Comparison of ENCODE assay signal across 23 cellular contexts in the genomic region with DNA sequence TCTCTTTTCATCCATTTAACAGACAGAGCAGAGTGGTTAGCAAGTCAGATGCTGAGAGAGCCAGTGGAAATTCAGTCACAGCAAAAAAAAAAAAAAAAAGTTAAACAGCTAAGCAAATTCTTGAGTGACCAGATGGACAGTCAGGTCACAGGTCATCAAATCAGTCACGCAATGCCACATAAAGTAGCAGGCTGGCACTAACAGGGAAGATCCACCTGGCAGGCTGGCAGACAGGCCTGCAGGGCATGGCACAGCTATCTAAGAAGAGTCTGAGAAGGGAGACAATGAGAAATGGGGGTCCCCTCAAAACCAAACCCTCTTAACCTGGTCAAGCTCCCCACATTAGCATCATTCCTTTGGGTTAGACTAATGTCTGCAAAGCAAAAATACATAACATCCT.
"Had no signal": no experiment of that assay in that cellular context is flagged by ENCODE, and none has a peak within 500 bp of the region (broad histone marks: within the 10 kb centered on the region; RNA-seq: fewer than 3 reads in every experiment).

No MANE protein-coding gene starts in this region.

- H3K27me3 Mint-ChIP-seq: dendritic cell treated with granulocyte-macrophage colony-stimulating factor and Interleukin-4, amounts not matched to agents 40 ng/mL and 50 ng/mL, for 4 days; naive thymus-derived CD4-positive, alpha-beta T cell; stimulated activated memory B cell treated with anti-CD40 and anti-IgM and Interleukin-4, amounts not matched to agents 10 μg/mL and 1 μg/mL and 100 μg/mL, for 72 hours; stimulated activated naive CD8-positive, alpha-beta T cell treated with anti-CD3 and anti-CD28 coated beads, Interleukin-15, Interleukin-2, amounts not matched to agents 100 ng/mL and 50 ng/mL, for 24 hours had no signal

- FAIRE-seq: kidney had no signal

- H3K4me3 ChIP-seq: esophagus squamous epithelium, gastroesophageal sphincter, psoas muscle, spleen, tibial artery, upper lobe of left lung, vagina had no signal

- H3K4me3 Mint-ChIP-seq: dendritic cell treated with granulocyte-macrophage colony-stimulating factor and Interleukin-4, amounts not matched to agents 40 ng/mL and 50 ng/mL, for 4 days; immature natural killer cell; naive thymus-derived CD4-positive, alpha-beta T cell; nephron progenitor cell; stimulated activated memory B cell treated with anti-CD40 and anti-IgM and Interleukin-4, amounts not matched to agents 10 μg/mL and 1 μg/mL and 100 μg/mL, for 72 hours; stimulated activated naive CD8-positive, alpha-beta T cell treated with anti-CD3 and anti-CD28 coated beads, Interleukin-15, Interleukin-2, amounts not matched to agents 100 ng/mL and 50 ng/mL, for 24 hours had no signal

- DNase-seq: esophagus squamous epithelium; foreskin fibroblast; glutamatergic neuron; immature natural killer cell; kidney; left colon; mammary epithelial cell; naive thymus-derived CD4-positive, alpha-beta T cell; nephron progenitor cell; psoas muscle; retina; spleen; stimulated activated CD4-positive, alpha-beta T cell treated with anti-CD3 and anti-CD28 coated beads, Interleukin-15, amount 100 ng/mL, for 24 hours; stimulated activated CD4-positive, alpha-beta T cell treated with anti-CD3 and anti-CD28 coated beads, Interleukin-1b, Interleukin-23, amount 100 ng/mL, for 48 hours; stimulated activated CD4-positive, alpha-beta T cell treated with anti-CD3 and anti-CD28 coated beads, Interleukin-4, amount 100 ng/mL, for 24 hours; tibial artery; upper lobe of left lung had no signal

- H3K27me3 ChIP-seq: esophagus squamous epithelium, gastroesophageal sphincter, spleen, tibial artery, upper lobe of left lung, vagina had no signal

- H3K36me3 ChIP-seq: esophagus squamous epithelium, gastroesophageal sphincter, spleen, tibial artery, upper lobe of left lung, vagina had no signal

- H3K4me1 ChIP-seq: esophagus squamous epithelium, gastroesophageal sphincter, psoas muscle, spleen, tibial artery, upper lobe of left lung, vagina had no signal

- H3K4me1 Mint-ChIP-seq: immature natural killer cell had no signal

- ATAC-seq: gastroesophageal sphincter; left colon; naive thymus-derived CD4-positive, alpha-beta T cell; sciatic nerve; stimulated activated memory B cell treated with anti-CD40 and anti-IgM and Interleukin-4, amounts not matched to agents 10 μg/mL and 1 μg/mL and 100 μg/mL, for 72 hours had no signal

- H3K9me3 ChIP-seq: esophagus squamous epithelium, gastroesophageal sphincter, psoas muscle, tibial artery, upper lobe of left lung, vagina had no signal

- H3K27ac ChIP-seq: esophagus squamous epithelium, gastroesophageal sphincter, psoas muscle, spleen, tibial artery, upper lobe of left lung, vagina had no signal

- H3K27ac Mint-ChIP-seq: dendritic cell treated with granulocyte-macrophage colony-stimulating factor and Interleukin-4, amounts not matched to agents 40 ng/mL and 50 ng/mL, for 4 days; immature natural killer cell; nephron progenitor cell; stimulated activated memory B cell treated with anti-CD40 and anti-IgM and Interleukin-4, amounts not matched to agents 10 μg/mL and 1 μg/mL and 100 μg/mL, for 72 hours; stimulated activated naive CD8-positive, alpha-beta T cell treated with anti-CD3 and anti-CD28 coated beads, Interleukin-15, Interleukin-2, amounts not matched to agents 100 ng/mL and 50 ng/mL, for 24 hours had no signal
